7 cellular contexts compared by ENCODE assay signal in genomic region chr2:98479959-98480524, GRCh38. TPM values are rescaled to one million over a fixed set of nuclear protein-coding genes. Genes with fewer than 3 reads are reported as not detected.
A peak's percentile ranks its signal among the peaks of the same experiment; 100 is the strongest.
DNase-seq lines count a peak whose midpoint lies in the region; ATAC-seq, FAIRE-seq and TF ChIP-seq lines count a peak whose summit lies in the region.

No MANE protein-coding gene starts in this region.

- no peaks in the 10 kb centered on the region for H3K27me3 ChIP-seq in PC-9 (ENCODE audit: insufficient read depth, low read depth)
- H3K27me3 ChIP-seq in body of pancreas: no peaks in the 10 kb centered on the region
- peaks cover 0 to 2% of the 10 kb centered on the region in 2 experiments for H3K27me3 ChIP-seq in mesenchymal stem cell (ENCODE audit: control insufficient read depth in 1 of 2, insufficient read depth in 1 of 2, low read length in 2 of 2)

- H3K4me2 ChIP-seq in PC-9: peak overlapping the region; percentile 58
- no peak overlapping the region for H3K4me2 ChIP-seq in mesenchymal stem cell (ENCODE audit: low read length, poor library complexity, severe bottlenecking)

- peaks cover 60% of the 10 kb centered on the region for H3K79me1 ChIP-seq in mesenchymal stem cell (replicated peaks; ENCODE audit: low read length, poor library complexity, severe bottlenecking)

- peak; percentile 14 for FAIRE-seq in GM12892 (lab: Jason Lieb, UNC)

- H4K8ac ChIP-seq in mesenchymal stem cell (ENCODE audit: low read length): no peak overlapping the region

- no peak overlapping the region for H2BK5ac ChIP-seq in mesenchymal stem cell (ENCODE audit: low read depth, low read length, poor library complexity, severe bottlenecking)

- TF ChIP-seq CTCF in PC-9 (conservative IDR thresholded peaks at IDR 0.05) (no peak), body of pancreas (IDR thresholded peaks at IDR 0.05) (peak in 1 of 7 experiments; percentile 5)

- peaks cover 69% of the 10 kb centered on the region for H3K4me1 ChIP-seq in PC-9 (replicated peaks; ENCODE audit: insufficient read depth)
- H3K4me1 ChIP-seq in body of pancreas: peaks cover 50% of the 10 kb centered on the region
- peaks cover 19% of the 10 kb centered on the region for H3K4me1 ChIP-seq in mesenchymal stem cell (ENCODE audit: control insufficient read depth, insufficient read depth, low read depth, low read length)

- WGBS in body of pancreas, 2 donors: 36 to 38% methylated on average over 4 of the region's 4 CpGs
- WGBS in mesenchymal stem cell: 56% methylated on average over 4 of the region's 4 CpGs

- H3K4ac ChIP-seq in mesenchymal stem cell (ENCODE audit: low read depth in 1 of 2, low read length in 2 of 2): no peak overlapping the region

- H3K9me2 ChIP-seq in PC-9 (ENCODE audit: insufficient read depth): no peaks in the 10 kb centered on the region

- CTCF ChIA-PET in PC-9 (lab: Charles Lee): interaction anchor here (0.6 kb wide), 2 partner anchors 62 to 79 kb away, joined by 4 to 7 read pairs; no protein-coding TSS in a partner anchor

- no peak overlapping the region for H3K4me3 ChIP-seq in PC-9
- no peak overlapping the region for H3K4me3 ChIP-seq in body of pancreas
- no peak overlapping the region for H3K4me3 ChIP-seq in mesenchymal stem cell (ENCODE audit: insufficient read depth in 1 of 2, low read depth in 1 of 2, low read length in 2 of 2)

- H3K36me3 ChIP-seq in PC-9 (ENCODE audit: low read depth): no peaks in the 10 kb centered on the region
- H3K36me3 ChIP-seq in body of pancreas (replicated peaks in 1 of 2; ENCODE audit: insufficient read depth in 1 of 2, low read depth in 2 of 2): no peaks in the 10 kb centered on the region
- H3K36me3 ChIP-seq in mesenchymal stem cell (ENCODE audit: control insufficient read depth in 1 of 2, insufficient read depth in 2 of 2, low read depth in 1 of 2, low read length in 2 of 2): no peaks in the 10 kb centered on the region

- H2BK12ac ChIP-seq in mesenchymal stem cell (ENCODE audit: low read length in 2 of 2): no peak overlapping the region

- peak overlapping the region; percentile 35 for H3K9ac ChIP-seq in mesenchymal stem cell (ENCODE audit: low read length)

- peaks cover 36% of the 10 kb centered on the region for H3F3A ChIP-seq in PC-9 (ENCODE audit: insufficient read depth, low read depth)

- intact Hi-C loops in PC-9 (cut with micrococcal nuclease; ENCODE audit: unreplicated experiment) (loop anchor here (1.0 to 5.0 kb wide), 3 partner anchors 35 to 389 kb away; no protein-coding TSS in a partner anchor), body of pancreas (cut with DNase I) (no loop called here)

- no peak overlapping the region for H2AK5ac ChIP-seq in mesenchymal stem cell (ENCODE audit: low read length, severe bottlenecking)

- TF ChIP-seq POLR2A in GM12892 (IDR thresholded peaks at IDR 0.05; ENCODE audit: low read depth, low read length) (peak; percentile 44; the same call in 1 of the 2 replicates), body of pancreas (IDR thresholded peaks at IDR 0.05) (no peak)

- peaks cover 82% of the 10 kb centered on the region for H3K79me2 ChIP-seq in PC-9 (ENCODE audit: low read depth)

- no peak overlapping the region for H2AFZ ChIP-seq in PC-9
- H2AFZ ChIP-seq in mesenchymal stem cell (ENCODE audit: low read depth, low read length): no peak overlapping the region

- no peak overlapping the region for H2BK15ac ChIP-seq in mesenchymal stem cell (ENCODE audit: low read depth, poor library complexity, severe bottlenecking)

- no peaks in the 10 kb centered on the region for H4K20me1 ChIP-seq in PC-9 (ENCODE audit: insufficient read depth)

- H3K9me3 ChIP-seq in PC-9 (ENCODE audit: insufficient read depth, low read depth) (no peaks in the 10 kb centered on the region), body of pancreas (no peaks in the 10 kb centered on the region), mesenchymal stem cell (ENCODE audit: control insufficient read depth, low read length) (no peaks in the 10 kb centered on the region)

- H3K23ac ChIP-seq in mesenchymal stem cell (ENCODE audit: low read length in 2 of 2): no peak overlapping the region

- BruUV-seq in PC-9 (replicated peaks; lab: Mats Ljungman, UMichigan): no TSS peak

- H3K18ac ChIP-seq in mesenchymal stem cell (ENCODE audit: low read depth in 1 of 2, low read length in 2 of 2): no peak overlapping the region

- no peak for DNase-seq in GM12892 (ENCODE audit: insufficient read length)
- peak; percentile 93 to 97 for DNase-seq in PC-9
- peak; percentile 64 to 86 (median 78) for DNase-seq in body of pancreas
- peak; percentile 42 for DNase-seq in mesenchymal stem cell

- POLR2A ChIA-PET in PC-9 (lab: Charles Lee; ENCODE audit: unreplicated experiment): interaction anchor here (0.7 to 1.1 kb wide), 2 partner anchors 389 to 834 kb away, joined by 3 to 6 read pairs; partner anchors contain the start of gene COX5B

- no peak overlapping the region for H3K14ac ChIP-seq in mesenchymal stem cell (ENCODE audit: low read length in 2 of 2)

- H3K27ac ChIP-seq in PC-9 (peak overlapping the region; percentile 93), body of pancreas (peak overlapping the region in 3 of 4 donors; percentile 31 to 59 (median 56)), mesenchymal stem cell (ENCODE audit: low read length, poor library complexity, severe bottlenecking) (no peak overlapping the region)

- no peak overlapping the region for H2BK120ac ChIP-seq in mesenchymal stem cell (ENCODE audit: low read depth, low read length)

- no peak overlapping the region for H4K91ac ChIP-seq in mesenchymal stem cell (ENCODE audit: low read length)

- ATAC-seq in HG02798 (IDR thresholded peaks at IDR 0.05; ENCODE audit: poor library complexity, unreplicated experiment) (peak; percentile 30), body of pancreas (peak; percentile 81), HG02938 (IDR thresholded peaks at IDR 0.05; ENCODE audit: unreplicated experiment) (no peak), HG03045 (IDR thresholded peaks at IDR 0.05; ENCODE audit: unreplicated experiment) (no peak)

RNA-seq across cellular contexts. Expression of gene INPP4A, which starts 35.4 kb away (rescaled TPM):
- polyA plus RNA-seq in GM12892 (2012; ENCODE audit: missing spikeins): 22.2 TPM
- 50.5 and 52.9 TPM in 2 replicates for total RNA-seq in PC-9 (2021)
- total RNA-seq in body of pancreas: 10 to 100 TPM; 10.9 to 12.2 TPM
- 8.0 TPM for polyA plus RNA-seq in mesenchymal stem cell (2013, experiment 1 of 2)
- polyA plus RNA-seq in mesenchymal stem cell (2013, experiment 2 of 2): 7.8 TPM

Comparison
In these comparisons a context has a peak if more than half of its experiments do, and no peak if none do; other contexts are left out.
1. ATAC-seq: peak in HG02798 (single experiment) and body of pancreas (single experiment); none in HG02938 (single experiment) and HG03045 (single experiment).